8 cellular contexts compared by ENCODE assay signal in the genomic region with DNA sequence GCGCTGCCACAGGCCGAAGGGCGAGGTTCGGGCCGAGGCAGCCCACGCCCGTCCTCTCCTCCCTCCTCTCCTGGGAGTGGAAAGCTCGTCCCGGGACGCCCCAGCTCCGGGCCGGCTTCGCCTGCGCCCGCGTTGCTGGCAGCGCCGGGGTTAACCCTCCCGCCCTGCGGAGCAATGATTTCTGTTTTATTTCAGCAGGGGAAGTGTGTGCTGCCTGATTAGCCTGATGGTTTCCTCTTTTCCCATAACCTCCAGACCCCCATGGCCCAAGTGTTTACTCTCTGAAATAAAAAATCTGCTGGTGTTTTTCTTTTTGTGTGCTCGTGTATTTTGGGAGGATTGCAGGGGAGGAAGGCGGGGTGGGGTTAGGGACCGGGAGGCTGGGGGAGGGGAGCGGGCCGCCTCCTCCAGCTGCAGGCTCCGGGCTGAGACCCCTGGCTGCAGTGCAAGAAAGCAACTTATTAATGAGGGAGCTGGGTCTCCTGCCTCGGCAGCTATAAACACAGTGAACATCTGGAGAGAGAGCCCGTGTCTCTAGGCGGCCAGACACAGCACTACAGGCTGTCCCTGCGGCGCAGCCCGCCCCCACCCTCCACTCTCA. TPM values are rescaled to one million over a fixed set of nuclear protein-coding genes. Genes with fewer than 3 reads are reported as not detected.
A peak's percentile ranks its signal among the peaks of the same experiment; 100 is the strongest.
DNase-seq lines count a peak whose midpoint lies in the region; ATAC-seq and TF ChIP-seq lines count a peak whose summit lies in the region.

No MANE protein-coding gene starts in this region.

- H3K9me3 ChIP-seq in SU-DHL-6 (ENCODE audit: insufficient read depth, low read length) (no peaks in the 10 kb centered on the region), thymus (ENCODE audit: control insufficient read depth) (no peaks in the 10 kb centered on the region)

- peaks cover 8% of the 10 kb centered on the region for H3K36me3 Mint-ChIP-seq in effector memory CD8-positive, alpha-beta T cell (ENCODE audit: insufficient read depth)
- no peaks in the 10 kb centered on the region for H3K36me3 Mint-ChIP-seq in memory B cell

- no peaks in the 10 kb centered on the region for H3K9me2 ChIP-seq in SU-DHL-6 (replicated peaks; ENCODE audit: insufficient read depth, low read length)

- H3K27me3 ChIP-seq in SU-DHL-6 (ENCODE audit: low read length) (no peaks in the 10 kb centered on the region), thymus (ENCODE audit: control insufficient read depth, insufficient read depth) (no peaks in the 10 kb centered on the region)

- no peaks in the 10 kb centered on the region for H3K27me3 Mint-ChIP-seq in effector memory CD8-positive, alpha-beta T cell
- H3K27me3 Mint-ChIP-seq in memory B cell, result no peaks in the 10 kb centered on the region

- no peak overlapping the region for H3K9ac ChIP-seq in SU-DHL-6 (ENCODE audit: low read length)

- H3K9me3 Mint-ChIP-seq in effector memory CD8-positive, alpha-beta T cell, result no peaks in the 10 kb centered on the region
- no peaks in the 10 kb centered on the region for H3K9me3 Mint-ChIP-seq in memory B cell

- H3K4me1 Mint-ChIP-seq in effector memory CD8-positive, alpha-beta T cell (ENCODE audit: low read depth in 2 of 2), result peaks cover 37 to 58% of the 10 kb centered on the region in 2 donors
- H3K4me1 Mint-ChIP-seq in memory B cell, result peaks cover 45% of the 10 kb centered on the region

- peaks cover 69% of the 10 kb centered on the region for H3K4me1 ChIP-seq in thymus (ENCODE audit: control insufficient read depth, insufficient read depth, low read length)

- H3K4me3 ChIP-seq in GM12864 (ENCODE audit: low read depth, low read length) (peak overlapping the region; percentile 43), SU-DHL-6 (ENCODE audit: insufficient read depth, low read length, poor library complexity, severe bottlenecking) (no peak overlapping the region), thymus (ENCODE audit: low read length) (peak overlapping the region; percentile 55)

- no peaks in the 10 kb centered on the region for H4K20me1 ChIP-seq in SU-DHL-6 (ENCODE audit: low read depth, low read length)

- H3K79me2 ChIP-seq in SU-DHL-6 (ENCODE audit: insufficient read depth, low read length), result no peaks in the 10 kb centered on the region

- DNase-seq in GM12864 (ENCODE audit: low read depth) (no peak), memory B cell (ENCODE audit: low spot score in 2 of 2) (no peak), NCI-H2227 treated with DMSO at 0.1 percent for 48 hours (lab: John Stamatoyannopoulos, UW) (no peak), C1 segment of cervical spinal cord (lab: John Stamatoyannopoulos, UW) (no peak)
- no peak for DNase-seq in effector memory CD8-positive, alpha-beta T cell

- peak overlapping the region; percentile 37 for H3K4me2 ChIP-seq in SU-DHL-6 (ENCODE audit: low read depth, low read length, poor library complexity, severe bottlenecking)

- no peak for ATAC-seq in effector memory CD8-positive, alpha-beta T cell (replicated peaks)
- ATAC-seq in memory B cell (ENCODE audit: low read depth) (no peak), GM21528 (IDR thresholded peaks at IDR 0.05; ENCODE audit: low FRiP score, unreplicated experiment) (no peak)

- peaks cover 24% of the 10 kb centered on the region for H3F3A ChIP-seq in SU-DHL-6 (ENCODE audit: insufficient read depth)

- H3K27ac Mint-ChIP-seq in effector memory CD8-positive, alpha-beta T cell, result peak overlapping the region; percentile 2 to 76
- peak overlapping the region; percentile 82 for H3K27ac Mint-ChIP-seq in memory B cell

- 1% methylated on average over 32 of the region's 32 CpGs for WGBS in thymus

- TF ChIP-seq CTCF in GM12864 (IDR thresholded peaks at IDR 0.05; ENCODE audit: low read depth, low read length, missing control alignments) (no peak), SU-DHL-6 (IDR thresholded peaks at IDR 0.05; ENCODE audit: insufficient read depth, low read length, poor library complexity, severe bottlenecking) (no peak)

- H3K27ac ChIP-seq in SU-DHL-6 (ENCODE audit: low read depth, low read length) (no peak overlapping the region), thymus (ENCODE audit: low read depth) (peak overlapping the region; percentile 88)

- H3K36me3 ChIP-seq in SU-DHL-6 (ENCODE audit: low read length), result no peaks in the 10 kb centered on the region
- no peaks in the 10 kb centered on the region for H3K36me3 ChIP-seq in thymus (ENCODE audit: control insufficient read depth, insufficient read depth)

- H2AFZ ChIP-seq in SU-DHL-6 (ENCODE audit: low read depth, low read length, severe bottlenecking), result peak overlapping the region; percentile 80

- peak overlapping the region; percentile 78 to 80 for H3K4me3 Mint-ChIP-seq in effector memory CD8-positive, alpha-beta T cell
- H3K4me3 Mint-ChIP-seq in memory B cell, result peak overlapping the region; percentile 92

RNA-seq across cellular contexts. Expression of gene ETS1, which starts 38.6 kb away (rescaled TPM):
- polyA plus RNA-seq in thymus, result 223 TPM
